1 cellular context compared by ENCODE assay signal in genomic region chr1:44775930-44776748, GRCh38.
TF ChIP-seq lines count a peak whose summit lies in the region.

No MANE protein-coding gene starts in this region.

TF ChIP-seq in WTC11, 78 proteins besides CTCF, POLR2A, EP300 and RAD21 (continued from another document):
- TF ChIP-seq, protein P1, sequence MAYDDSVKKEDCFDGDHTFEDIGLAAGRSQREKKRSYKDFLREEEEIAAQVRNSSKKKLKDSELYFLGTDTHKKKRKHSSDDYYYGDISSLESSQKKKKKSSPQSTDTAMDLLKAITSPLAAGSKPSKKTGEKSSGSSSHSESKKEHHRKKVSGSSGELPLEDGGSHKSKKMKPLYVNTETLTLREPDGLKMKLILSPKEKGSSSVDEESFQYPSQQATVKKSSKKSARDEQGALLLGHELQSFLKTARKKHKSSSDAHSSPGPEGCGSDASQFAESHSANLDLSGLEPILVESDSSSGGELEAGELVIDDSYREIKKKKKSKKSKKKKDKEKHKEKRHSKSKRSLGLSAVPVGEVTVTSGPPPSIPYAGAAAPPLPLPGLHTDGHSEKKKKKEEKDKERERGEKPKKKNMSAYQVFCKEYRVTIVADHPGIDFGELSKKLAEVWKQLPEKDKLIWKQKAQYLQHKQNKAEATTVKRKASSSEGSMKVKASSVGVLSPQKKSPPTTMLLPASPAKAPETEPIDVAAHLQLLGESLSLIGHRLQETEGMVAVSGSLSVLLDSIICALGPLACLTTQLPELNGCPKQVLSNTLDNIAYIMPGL (CRISPR knock-in tag; IDR thresholded peaks at IDR 0.05) = peak; percentile 30; the same call in 1 of the 2 replicates
- no peak for TF ChIP-seq RELA (CRISPR knock-in tag; IDR thresholded peaks at IDR 0.05; ENCODE audit: borderline replicate concordance)
- TF ChIP-seq ATF6 (CRISPR knock-in tag; IDR thresholded peaks at IDR 0.05) = 0 out of 2 replicates have a peak, but pooled peaks have one; percentile 16
- TF ChIP-seq ETV6 (CRISPR knock-in tag; IDR thresholded peaks at IDR 0.05) = no peak
TF ChIP-seq in WTC11: peak in this region for 10.
